Comparison of ENCODE assay signal across 35 cellular contexts in genomic region chr21:15281714-15282113, GRCh38.
"Had no signal": no experiment of that assay in that cellular context is flagged by ENCODE, and none has a peak within 500 bp of the region (broad histone marks: within the 10 kb centered on the region; RNA-seq: fewer than 3 reads in every experiment).

No MANE protein-coding gene starts in this region.

- H3K4me3 ChIP-seq: MG63 had no signal

- DNase-seq: Karpas-422, Kasumi-1, MG63, MM.1S, MV-4-11, NCI-H1048, NCI-H1092, NCI-H1092 treated with DMSO at 0.1 percent for 48 hours, NCI-H1105, NCI-H1105 treated with DMSO at 0.1 percent for 48 hours, NCI-H1417, NCI-H1417 treated with DMSO at 0.1 percent for 48 hours, NCI-H1436, NCI-H1436 treated with DMSO at 0.1 percent for 48 hours, NCI-H146, NCI-H1694, NCI-H1694 treated with DMSO at 0.1 percent for 48 hours, NCI-H187, NCI-H187 treated with DMSO at 0.1 percent for 48 hours, NCI-H1930, NCI-H2029, NCI-H2029 treated with DMSO at 0.1 percent for 48 hours, NCI-H2081, NCI-H2081 treated with DMSO at 0.1 percent for 48 hours, NCI-H2107, NCI-H2171, NCI-H2171 treated with DMSO at 0.1 percent for 48 hours, NCI-H2227 treated with DMSO at 0.1 percent for 48 hours, NCI-H226, NCI-H345, NCI-H446, NCI-H446 treated with DMSO at 0.1 percent for 48 hours, NCI-H510A, NCI-H510A treated with DMSO at 0.1 percent for 48 hours, NCI-H524 had no signal

- H3K36me3 ChIP-seq: MG63 had no signal

- H3K9me3 ChIP-seq: MG63 had no signal

- H3K27me3 ChIP-seq: MG63 had no signal
